ENCODE assay signal across 1 cellular context in genomic region chr2:241775223-241776177, GRCh38.
TF ChIP-seq lines count a peak whose summit lies in the region.

No MANE protein-coding gene starts in this region.

TF ChIP-seq in HEK293, 187 proteins besides CTCF, POLR2A, EP300 and RAD21 (continued from another document):
- TF ChIP-seq REST (tag by site-specific recombination; IDR thresholded peaks at IDR 0.05), result no peak
- TF ChIP-seq ZNF423 (tag by site-specific recombination; IDR thresholded peaks at IDR 0.05), result no peak
- no peak for TF ChIP-seq ZNF19 (tag by site-specific recombination; IDR thresholded peaks at IDR 0.05; ENCODE audit: low read depth)
- TF ChIP-seq ZBTB11 (tag by site-specific recombination; conservative IDR thresholded peaks at IDR 0.05; ENCODE audit: low read depth), result no peak
- TF ChIP-seq ZNF155 (tag by site-specific recombination; IDR thresholded peaks at IDR 0.05), result no peak
- no peak for TF ChIP-seq PRDM6 (tag by site-specific recombination; IDR thresholded peaks at IDR 0.05)
- no peak for TF ChIP-seq ZNF324 (tag by site-specific recombination; IDR thresholded peaks at IDR 0.05)
